8 cellular contexts compared by ENCODE assay signal in the genomic region with DNA sequence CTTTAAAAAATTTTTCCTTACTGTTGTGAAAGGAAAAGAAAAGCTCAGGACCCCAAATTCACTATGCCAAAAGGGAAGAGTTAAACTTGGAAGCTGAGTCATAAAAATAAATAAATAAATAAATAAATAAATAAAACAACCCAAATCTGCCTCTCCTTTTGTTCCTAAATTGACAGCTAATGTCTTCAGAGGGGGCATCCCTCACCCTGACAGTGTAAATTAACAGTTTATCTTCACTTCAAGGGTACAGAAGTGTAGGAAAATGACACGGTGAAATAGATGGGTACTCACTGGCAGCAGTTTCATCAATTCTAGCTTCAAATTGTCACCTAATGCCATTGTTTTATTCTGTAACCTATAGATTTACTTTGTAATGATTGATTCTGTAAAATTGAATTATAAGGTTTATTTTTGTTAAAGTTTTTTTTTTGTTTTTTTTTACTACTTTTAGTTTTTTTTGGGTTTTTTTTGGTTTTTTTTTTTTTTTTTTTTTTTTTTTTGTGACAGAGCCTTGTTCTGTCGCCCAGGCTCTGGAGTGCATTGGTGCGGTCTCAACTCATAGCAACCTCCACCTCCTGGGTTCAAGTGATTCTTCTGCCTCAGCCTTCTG. TPM values are rescaled to one million over a fixed set of nuclear protein-coding genes. Genes with fewer than 3 reads are reported as not detected.
DNase-seq lines count a peak whose midpoint lies in the region; ATAC-seq, FAIRE-seq and TF ChIP-seq lines count a peak whose summit lies in the region.

No MANE protein-coding gene starts in this region.

- CTCF ChIA-PET in activated CD4-positive, alpha-beta memory T cell treated with anti-CD3 and anti-CD28 coated beads, Interleukin-2, amount 10 ng/mL, durations not matched to agents 7 days and 5 days (lab: Charles Lee), result interaction anchor here (0.5 to 1.8 kb wide), 7 partner anchors 9 to 1956 kb away, joined by 3 to 6 read pairs (median 4); no protein-coding TSS in a partner anchor

- H3K27me3 ChIP-seq in upper lobe of right lung, result no peaks in the 10 kb centered on the region
- H3K27me3 ChIP-seq in endodermal cell (ENCODE audit: control insufficient read depth, insufficient read depth, low read length, poor library complexity, severe bottlenecking), result no peaks in the 10 kb centered on the region

- peaks cover 2% of the 10 kb centered on the region for H3K36me3 Mint-ChIP-seq in activated naive CD4-positive, alpha-beta T cell treated with anti-CD3 and anti-CD28 coated beads, Interleukin-2, amount 50 U/mL, for 24 hours
- no peaks in the 10 kb centered on the region for H3K36me3 Mint-ChIP-seq in activated CD4-positive, alpha-beta memory T cell treated with anti-CD3 and anti-CD28 coated beads, Interleukin-2, amount 10 ng/mL, durations not matched to agents 7 days and 5 days (ENCODE audit: low read depth)
- no peaks in the 10 kb centered on the region for H3K36me3 Mint-ChIP-seq in endodermal cell (ENCODE audit: low read depth)

- H3K4me1 ChIP-seq in upper lobe of right lung, result peaks cover 13% of the 10 kb centered on the region
- H3K4me1 ChIP-seq in endodermal cell (ENCODE audit: control insufficient read depth, insufficient read depth, low read length), result no peaks in the 10 kb centered on the region

- H3K27ac Mint-ChIP-seq in activated naive CD4-positive, alpha-beta T cell treated with anti-CD3 and anti-CD28 coated beads, Interleukin-2, amount 50 U/mL, for 24 hours, result peak overlapping the region; percentile 93
- peak overlapping the region; percentile 93 for H3K27ac Mint-ChIP-seq in activated CD4-positive, alpha-beta memory T cell treated with anti-CD3 and anti-CD28 coated beads, Interleukin-2, amount 10 ng/mL, durations not matched to agents 7 days and 5 days
- H3K27ac Mint-ChIP-seq in endodermal cell, result no peak overlapping the region

- H3K9me3 ChIP-seq in upper lobe of right lung (no peaks in the 10 kb centered on the region), endodermal cell (ENCODE audit: control insufficient read depth, low read length) (no peaks in the 10 kb centered on the region)

- POLR2A ChIA-PET in activated CD4-positive, alpha-beta memory T cell treated with anti-CD3 and anti-CD28 coated beads, Interleukin-2, amount 10 ng/mL, durations not matched to agents 7 days and 5 days (lab: Charles Lee), result interaction anchor here (0.7 to 3.4 kb wide), 11 partner anchors 9 to 1350 kb away, joined by 3 to 22 read pairs (median 5); a partner anchor contains a TSS

- no peak for TF ChIP-seq CTCF in upper lobe of right lung (IDR thresholded peaks at IDR 0.05)
- TF ChIP-seq CTCF in endodermal cell (conservative IDR thresholded peaks at IDR 0.05), result no peak

- peak overlapping the region; percentile 96 for H3K27ac ChIP-seq in upper lobe of right lung
- H3K27ac ChIP-seq in endodermal cell (ENCODE audit: low read depth, low read length), result no peak overlapping the region

- H3K4me3 ChIP-seq in upper lobe of right lung (peak overlapping the region; percentile 63), endodermal cell (ENCODE audit: low read length) (no peak overlapping the region)

- H3K36me3 ChIP-seq in upper lobe of right lung (no peaks in the 10 kb centered on the region), endodermal cell (ENCODE audit: control insufficient read depth, insufficient read depth, low read length) (no peaks in the 10 kb centered on the region)

- H3K9me3 Mint-ChIP-seq in activated naive CD4-positive, alpha-beta T cell treated with anti-CD3 and anti-CD28 coated beads, Interleukin-2, amount 50 U/mL, for 24 hours, result no peaks in the 10 kb centered on the region
- no peaks in the 10 kb centered on the region for H3K9me3 Mint-ChIP-seq in activated CD4-positive, alpha-beta memory T cell treated with anti-CD3 and anti-CD28 coated beads, Interleukin-2, amount 10 ng/mL, durations not matched to agents 7 days and 5 days
- H3K9me3 Mint-ChIP-seq in endodermal cell, result no peaks in the 10 kb centered on the region

- no peaks in the 10 kb centered on the region for H3K27me3 Mint-ChIP-seq in activated naive CD4-positive, alpha-beta T cell treated with anti-CD3 and anti-CD28 coated beads, Interleukin-2, amount 50 U/mL, for 24 hours
- no peaks in the 10 kb centered on the region for H3K27me3 Mint-ChIP-seq in activated CD4-positive, alpha-beta memory T cell treated with anti-CD3 and anti-CD28 coated beads, Interleukin-2, amount 10 ng/mL, durations not matched to agents 7 days and 5 days
- no peaks in the 10 kb centered on the region for H3K27me3 Mint-ChIP-seq in endodermal cell (ENCODE audit: insufficient read depth)

- no peak for DNase-seq in activated naive CD4-positive, alpha-beta T cell treated with Interleukin-2 at 50 U/mL for 16 hours
- DNase-seq in activated CD4-positive, alpha-beta memory T cell treated with anti-CD3 and anti-CD28 coated beads, Interleukin-2, amount 10 ng/mL, durations not matched to agents 7 days and 5 days, result no peak
- DNase-seq in upper lobe of right lung (no peak), endodermal cell (no peak)

- H3K4me3 Mint-ChIP-seq in activated naive CD4-positive, alpha-beta T cell treated with anti-CD3 and anti-CD28 coated beads, Interleukin-2, amount 50 U/mL, for 24 hours, result peak overlapping the region; percentile 88
- H3K4me3 Mint-ChIP-seq in activated CD4-positive, alpha-beta memory T cell treated with anti-CD3 and anti-CD28 coated beads, Interleukin-2, amount 10 ng/mL, durations not matched to agents 7 days and 5 days, result peak overlapping the region; percentile 80
- no peak overlapping the region for H3K4me3 Mint-ChIP-seq in endodermal cell

- FAIRE-seq in islet of Langerhans (lab: Jason Lieb, UNC), result peak; percentile 92

- H3K9ac ChIP-seq in endodermal cell (ENCODE audit: extremely low read depth, low read length, poor library complexity, severe bottlenecking), result no peak overlapping the region

- 86% methylated on average over 3 of the region's 3 CpGs; no CpG with 5 or more reads in 1 of the 2 experiments for WGBS in endodermal cell (ENCODE audit: insufficient coverage in 1 of 2, insufficient read length in 1 of 2), 2 experiments

- intact Hi-C loops in upper lobe of right lung (cut with DNase I), result no loop called here

- peaks cover 47% of the 10 kb centered on the region for H3K4me1 Mint-ChIP-seq in activated naive CD4-positive, alpha-beta T cell treated with anti-CD3 and anti-CD28 coated beads, Interleukin-2, amount 50 U/mL, for 24 hours
- H3K4me1 Mint-ChIP-seq in activated CD4-positive, alpha-beta memory T cell treated with anti-CD3 and anti-CD28 coated beads, Interleukin-2, amount 10 ng/mL, durations not matched to agents 7 days and 5 days, result peaks cover 39% of the 10 kb centered on the region
- H3K4me1 Mint-ChIP-seq in endodermal cell, result peaks cover 21% of the 10 kb centered on the region

- ATAC-seq in upper lobe of right lung, result no peak
- ATAC-seq in HG03432 (IDR thresholded peaks at IDR 0.05; ENCODE audit: unreplicated experiment), result no peak
- ATAC-seq in HG02970 (IDR thresholded peaks at IDR 0.05; ENCODE audit: low FRiP score, unreplicated experiment), result no peak

RNA-seq across cellular contexts. Expression of a gene that starts 18.5 kb away (rescaled TPM):
- total RNA-seq in activated CD4-positive, alpha-beta memory T cell treated with anti-CD3 and anti-CD28 coated beads, Interleukin-2, amount 10 ng/mL, durations not matched to agents 7 days and 5 days, result 100 to 1,000 TPM; 204 TPM
- 314 TPM for total RNA-seq in upper lobe of right lung
- 1 to 10 TPM in 1 of 2 donors, under 1 TPM in 1; 0.82 to 8.9 TPM for total RNA-seq in endodermal cell
- polyA plus RNA-seq in endodermal cell (2013, experiment 1 of 2), result 23.5 TPM
- 37.4 TPM for polyA plus RNA-seq in endodermal cell (2013, experiment 2 of 2)

Comparison
In these comparisons a context has a peak if more than half of its experiments do, and no peak if none do; other contexts are left out.
1. RNA of a gene that starts 18.5 kb away (total RNA-seq): 314 TPM in upper lobe of right lung (single experiment) and 204 TPM in activated CD4-positive, alpha-beta memory T cell treated with anti-CD3 and anti-CD28 coated beads, Interleukin-2, amount 10 ng/mL, durations not matched to agents 7 days and 5 days; 0.82 to 8.9 TPM in endodermal cell; every median in the first group is over 10 times any median in the second.